15 cellular contexts compared by ENCODE assay signal in genomic region chrX:136260801-136261200, GRCh38. TPM values are rescaled to one million over a fixed set of nuclear protein-coding genes. Genes with fewer than 3 reads are reported as not detected.
A peak's percentile ranks its signal among the peaks of the same experiment; 100 is the strongest.
DNase-seq lines count a peak whose midpoint lies in the region; ATAC-seq, FAIRE-seq and TF ChIP-seq lines count a peak whose summit lies in the region.
"Had no signal": no experiment of that assay in that cellular context is flagged by ENCODE, and none has a peak within 500 bp of the region (broad histone marks: within the 10 kb centered on the region; RNA-seq: fewer than 3 reads in every experiment).

No MANE protein-coding gene starts in this region.

- 93% methylated on average over 1 of the region's 1 CpG for WGBS in A549 (ENCODE audit: missing lambda C conversion rate)

- DNase-seq in A549 (ENCODE audit: low read depth in 1 of 2, low spot score in 1 of 2) (peak in 1 of 2 experiments; percentile 6), HCEC 1CT (peak; percentile 79), ascending aorta (ENCODE audit: low spot score in 2 of 2) (peak in 1 of 2 donors; percentile 82), foreskin melanocyte (peak; percentile 38), NCI-H2107 treated with DMSO at 0.1 percent for 48 hours (lab: John Stamatoyannopoulos, UW; ENCODE audit: unreplicated experiment) (no peak), NCI-H526 treated with DMSO at 0.1 percent for 48 hours (lab: John Stamatoyannopoulos, UW) (no peak)
- DNase-seq in activated effector memory CD4-positive, alpha-beta T cell treated with anti-CD3 and anti-CD28 coated beads, Interleukin-2, amount 50 U/mL, for 16 hours: no peak
- DNase-seq: activated CD8-positive, alpha-beta memory T cell treated with anti-CD3 and anti-CD28 coated beads for 24 hours; BE2C; Karpas-422; mesendoderm had no signal

- peak; percentile 39 to 55; a peak in 4 of 6 replicates for ATAC-seq in A549
- no peak for ATAC-seq in GM21367 (IDR thresholded peaks at IDR 0.05; ENCODE audit: unreplicated experiment)

- no peaks in the 10 kb centered on the region for H3K36me3 ChIP-seq in ascending aorta
- H3K36me3 ChIP-seq: BE2C had no signal

- CTCF ChIA-PET in A549 (lab: Yijun Ruan, JAX): interaction anchor here (0.5 kb wide), 1 partner anchor 231 kb away, joined by 3 read pairs; no protein-coding TSS in a partner anchor

- no peaks in the 10 kb centered on the region for H3K27me3 ChIP-seq in ascending aorta
- H3K27me3 ChIP-seq: BE2C had no signal

- TF ChIP-seq CTCF in A549 (IDR thresholded peaks at IDR 0.05) (no peak), ascending aorta (IDR thresholded peaks at IDR 0.05) (no peak)

- no peak for FAIRE-seq in A549 (lab: Jason Lieb, UNC)
- FAIRE-seq: G401.6, TTC549 had no signal

- no peak overlapping the region for H3K4me3 ChIP-seq in A549
- H3K4me3 ChIP-seq in ascending aorta: no peak overlapping the region

- no peak for TF ChIP-seq EP300 in A549 (IDR thresholded peaks at IDR 0.05)

- TF ChIP-seq RAD21 in A549 (conservative IDR thresholded peaks at IDR 0.05 in 1 of 2, IDR thresholded peaks at IDR 0.05 in 1 of 2): no peak

- H3K9me3 ChIP-seq in A549 (no peaks in the 10 kb centered on the region), ascending aorta (no peaks in the 10 kb centered on the region)
- H3K9me3 ChIP-seq: BE2C had no signal

- H3K4me1 ChIP-seq in A549 (peaks cover 12% of the 10 kb centered on the region), ascending aorta (peaks cover 0 to 43% of the 10 kb centered on the region in 2 donors)
- H3K4me1 ChIP-seq: BE2C, parathyroid adenoma had no signal

- peak overlapping the region; percentile 32; the same call in 1 of the 3 replicates for H3K4me2 ChIP-seq in A549

- POLR2A ChIA-PET in A549 (lab: Yijun Ruan, JAX): no interaction called here

- H3K27ac ChIP-seq in A549 (no peak overlapping the region), ascending aorta (peak overlapping the region; percentile 88 to 91)
- H3K27ac ChIP-seq: parathyroid adenoma had no signal

- intact Hi-C loops in ascending aorta (cut with DNase I): loop anchor here (5.0 kb wide), 1 partner anchor 94 kb away; no protein-coding TSS in a partner anchor

- no peak for TF ChIP-seq POLR2A in A549 (IDR thresholded peaks at IDR 0.05; ENCODE audit: low read length)

TF ChIP-seq in A549, 52 proteins besides CTCF, POLR2A, EP300 and RAD21:
- no peak for TF ChIP-seq REST (IDR thresholded peaks at IDR 0.05)
- no peak for TF ChIP-seq POLR2AphosphoS2 (conservative IDR thresholded peaks at IDR 0.05; ENCODE audit: low read length)
- no peak for TF ChIP-seq PBX3 (IDR thresholded peaks at IDR 0.05)
- no peak for TF ChIP-seq MAZ (IDR thresholded peaks at IDR 0.05; ENCODE audit: borderline replicate concordance, low read depth, low read length)
- no peak for TF ChIP-seq MAX (IDR thresholded peaks at IDR 0.05)
- TF ChIP-seq CHD2 (IDR thresholded peaks at IDR 0.05; ENCODE audit: low read length, partially characterized antibody): no peak
- no peak for TF ChIP-seq HEYL (CRISPR knock-in tag; IDR thresholded peaks at IDR 0.05)
- TF ChIP-seq BHLHE40 (IDR thresholded peaks at IDR 0.05; ENCODE audit: low read depth, low read length): no peak
- TF ChIP-seq MAFK (IDR thresholded peaks at IDR 0.05; ENCODE audit: partially characterized antibody): no peak
- no peak for TF ChIP-seq KDM5A (IDR thresholded peaks at IDR 0.05)

RNA-seq across cellular contexts. Expression of gene MAP7D3, which starts 9.6 kb away (rescaled TPM):
- polyA plus RNA-seq in A549 (2011; rRNA removed): 10.3 and 13.1 TPM in 2 replicates
- 4.7 and 5.4 TPM in 2 replicates for polyA plus RNA-seq in A549 (2012; cell fraction: cytosol; rRNA removed)
- polyA plus RNA-seq in A549 (2012; cell fraction: nucleus; rRNA removed): 4.7 and 5.4 TPM in 2 replicates
- 9.9 to 12.7 TPM (median 11.3 TPM) in 3 replicates for polyA plus RNA-seq in A549 (2017; fragmentation: RNase III; extraction: RNeasy Plus Mini Kit Qiagen cat#74134 plus additional on column Dnase treatment)
- polyA minus RNA-seq in A549 (2011; rRNA and poly(A)+ RNA removed): 8.7 and 9.0 TPM in 2 replicates
- total RNA-seq in ascending aorta: 7.9 TPM

RNA-seq across cellular contexts. Expression of gene ADGRG4, which starts 40.0 kb away (rescaled TPM):
- not detected in 2 replicates for polyA plus RNA-seq in A549 (2011; rRNA removed)
- polyA plus RNA-seq in A549 (2012; cell fraction: cytosol; rRNA removed): not detected in 2 replicates
- not detected in 2 replicates for polyA plus RNA-seq in A549 (2012; cell fraction: nucleus; rRNA removed)
- not detected in 3 replicates for polyA plus RNA-seq in A549 (2017; fragmentation: RNase III; extraction: RNeasy Plus Mini Kit Qiagen cat#74134 plus additional on column Dnase treatment)
- polyA minus RNA-seq in A549 (2011; rRNA and poly(A)+ RNA removed): 0.05 TPM in 1 of 2 replicates, not detected in the other
- 0.75 TPM for total RNA-seq in ascending aorta

Comparison
In these comparisons a context has a peak if more than half of its experiments do, and no peak if none do; other contexts are left out.
1. DNase-seq: peak in HCEC 1CT (single experiment) and foreskin melanocyte (single experiment); none in NCI-H2107 treated with DMSO at 0.1 percent for 48 hours (single experiment), NCI-H526 treated with DMSO at 0.1 percent for 48 hours (single experiment) and activated effector memory CD4-positive, alpha-beta T cell treated with anti-CD3 and anti-CD28 coated beads, Interleukin-2, amount 50 U/mL, for 16 hours (single experiment).
2. H3K27ac ChIP-seq: peak in ascending aorta (2 of 2); none in A549 (0 of 2).